ENCODE assay signal across 19 cellular contexts in the genomic region with DNA sequence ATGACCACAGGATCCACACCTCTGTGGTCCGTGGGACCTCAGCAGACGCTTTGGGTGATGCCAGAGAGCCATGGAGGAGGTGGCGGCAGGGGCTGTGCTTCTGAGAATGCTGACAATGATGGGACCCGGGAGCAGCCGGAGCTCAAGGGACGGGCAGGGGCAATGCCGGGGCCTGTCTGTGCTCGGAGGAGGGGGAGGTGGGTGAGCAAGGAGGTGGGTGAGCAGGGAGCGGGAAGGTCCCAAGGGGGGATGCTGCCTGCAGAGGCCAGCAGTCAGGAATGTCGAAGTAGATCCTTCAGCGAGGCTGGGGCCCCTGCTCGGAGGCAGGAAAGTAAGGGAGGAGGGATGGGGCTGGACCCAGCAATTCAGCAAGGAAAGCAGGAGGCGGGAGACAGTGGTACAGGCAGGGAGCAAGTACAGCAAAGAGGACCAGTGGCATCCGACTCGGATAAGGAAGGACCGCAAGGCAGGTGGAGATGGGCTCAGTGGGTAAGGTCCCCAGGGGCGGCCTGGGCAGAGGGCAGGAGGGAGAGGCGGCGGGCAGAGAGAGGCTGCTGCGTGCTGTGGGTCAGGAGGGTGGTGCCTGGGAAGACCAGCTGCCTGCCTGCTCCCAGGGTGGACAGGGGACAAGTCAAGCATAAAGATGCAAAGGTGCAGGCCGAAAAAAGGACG. TPM values are rescaled to one million over a fixed set of nuclear protein-coding genes. Genes with fewer than 3 reads are reported as not detected.
DNase-seq lines count a peak whose midpoint lies in the region; ATAC-seq, FAIRE-seq and TF ChIP-seq lines count a peak whose summit lies in the region.
"Had no signal": no experiment of that assay in that cellular context is flagged by ENCODE, and none has a peak within 500 bp of the region (broad histone marks: within the 10 kb centered on the region; RNA-seq: fewer than 3 reads in every experiment).

No MANE protein-coding gene starts in this region.

- ATAC-seq in left cardiac atrium (no peak), left lung (no peak)
- ATAC-seq: K562 had no signal

- H3K36me3 ChIP-seq in left lung (no peaks in the 10 kb centered on the region), vagina (no peaks in the 10 kb centered on the region)

- H3K4me1 ChIP-seq in left lung (no peaks in the 10 kb centered on the region), vagina (peaks cover 49% of the 10 kb centered on the region)
- H3K4me1 ChIP-seq: Caco-2 had no signal

- H3K27me3 ChIP-seq in left lung (peaks cover 0 to 11% of the 10 kb centered on the region in 2 donors), vagina (no peaks in the 10 kb centered on the region)

- no peak overlapping the region for H3K4me3 ChIP-seq in left lung
- no peak overlapping the region for H3K4me3 ChIP-seq in vagina
- H3K4me3 ChIP-seq: GM23338, K562 had no signal

- no peak overlapping the region for H3K27ac ChIP-seq in left lung
- H3K27ac ChIP-seq in vagina: peak overlapping the region; percentile 72

- TF ChIP-seq CTCF in left lung (IDR thresholded peaks at IDR 0.05): no peak
- TF ChIP-seq CTCF in vagina (IDR thresholded peaks at IDR 0.05): no peak

- H3K9me3 ChIP-seq in left lung (peaks cover 0 to 2% of the 10 kb centered on the region in 2 donors), vagina (no peaks in the 10 kb centered on the region)
- H3K9me3 ChIP-seq: Caco-2 had no signal

- no peak for FAIRE-seq in GM12892 (lab: Jason Lieb, UNC)
- FAIRE-seq: A204.1, GM18507, HTR-8/SVneo, K562 had no signal

- no peak for TF ChIP-seq POLR2A in vagina (IDR thresholded peaks at IDR 0.05)
- TF ChIP-seq POLR2A in GM12892 (IDR thresholded peaks at IDR 0.05; ENCODE audit: low read depth, low read length): no peak

- DNase-seq in cardiac septum (ENCODE audit: low spot score): peak; percentile 65
- no peak for DNase-seq in left cardiac atrium
- peak; percentile 29 to 61 for DNase-seq in left lung
- DNase-seq in posterior vena cava (ENCODE audit: low spot score): peak; percentile 73
- DNase-seq in vagina (ENCODE audit: extremely low spot score in 2 of 2): no peak
- no peak for DNase-seq in NCI-H526 treated with DMSO at 0.1 percent for 48 hours (lab: John Stamatoyannopoulos, UW)
- no peak for DNase-seq in GDM1 (lab: John Stamatoyannopoulos, UW)
- DNase-seq in GM12892 (ENCODE audit: insufficient read length): no peak
- DNase-seq: NCI-H1436 treated with DMSO at 0.1 percent for 48 hours, NCI-H2081, NCI-H2227 treated with DMSO at 0.1 percent for 48 hours, NCI-H526 had no signal

- intact Hi-C loops in cardiac septum (cut with DNase I): no loop called here
- intact Hi-C loops in left cardiac atrium (cut with DNase I): no loop called here
- intact Hi-C loops in left lung (cut with DNase I): no loop called here
- intact Hi-C loops in posterior vena cava (cut with DNase I): no loop called here
- intact Hi-C loops in vagina (cut with DNase I): no loop called here

RNA-seq across cellular contexts. Expression of gene ADAMTS2, which starts 49.0 kb away (rescaled TPM):
- total RNA-seq in cardiac septum (5.9 TPM), left cardiac atrium (10 to 100 TPM; 15.0 to 22.7 TPM), left lung (10 to 100 TPM; 51.6 to 68.2 TPM), posterior vena cava (10 to 100 TPM; 27.1 to 62.0 TPM), vagina (17.4 TPM)
- not detected for polyA plus RNA-seq in GM12892 (2012; ENCODE audit: missing spikeins)
- total RNA-seq: K562, OCI-LY7 had no signal
- polyA plus RNA-seq: K562 had no signal

Comparison
In these comparisons a context has a peak if more than half of its experiments do, and no peak if none do; other contexts are left out.
1. DNase-seq: peak in cardiac septum (single experiment), left lung (2 of 2) and posterior vena cava (single experiment); none in left cardiac atrium (single experiment), vagina (0 of 2), NCI-H526 treated with DMSO at 0.1 percent for 48 hours (single experiment), GDM1 (single experiment) and GM12892 (single experiment).